In the genomic region with DNA sequence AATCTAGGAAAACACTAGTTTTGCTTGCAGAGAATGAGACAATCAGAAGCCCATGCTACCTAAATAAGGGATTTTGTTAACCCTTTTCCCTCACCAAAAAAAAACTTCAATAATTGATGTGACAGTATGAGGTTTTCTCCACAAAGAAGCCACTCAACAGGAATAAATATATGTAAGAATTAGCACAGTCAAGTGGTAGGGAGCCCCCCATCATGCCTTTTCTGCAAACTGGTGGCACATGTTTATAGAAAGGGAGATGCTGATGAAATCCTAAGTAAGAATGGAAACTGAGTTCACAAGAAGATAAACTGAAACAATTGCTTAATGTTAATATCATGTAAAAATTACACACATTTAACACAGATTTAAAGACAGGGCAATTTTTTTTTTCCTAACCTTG, we compare ENCODE assay signal across 1 cellular context.
TF ChIP-seq lines count a peak whose summit lies in the region.

No MANE protein-coding gene starts in this region.

TF ChIP-seq in K562, 482 proteins besides CTCF, POLR2A, EP300 and RAD21 (continues in another document):
- TF ChIP-seq ZNF589 (CRISPR knock-in tag; IDR thresholded peaks at IDR 0.05; ENCODE audit: low read depth) (peak; percentile 41; the same call in 1 of the 2 replicates), CHD7 (IDR thresholded peaks at IDR 0.05; ENCODE audit: low read depth, low read length) (no peak), NR2C1 (IDR thresholded peaks at IDR 0.05) (no peak), NR2C1 (tag; IDR thresholded peaks at IDR 0.05) (0 out of 2 replicates have a peak, but pooled peaks have one; percentile 7), ZFP30 (CRISPR knock-in tag; IDR thresholded peaks at IDR 0.05; ENCODE audit: borderline replicate concordance) (no peak), TRIM24 (IDR thresholded peaks at IDR 0.05) (peak in 1 of 2 experiments; percentile 52; a peak in 1 of 4 replicates), MYC (IDR thresholded peaks at IDR 0.05; ENCODE audit: low read depth, low read length) (peak; percentile 79), MYC (CRISPR knock-in tag; IDR thresholded peaks at IDR 0.05; ENCODE audit: borderline replicate concordance, low read depth) (no peak), MECOM (CRISPR knock-in tag; IDR thresholded peaks at IDR 0.05) (peak; percentile 53; the same call in 1 of the 2 replicates), EP400 (IDR thresholded peaks at IDR 0.05) (peak; percentile 55), KAT2B (IDR thresholded peaks at IDR 0.05; ENCODE audit: low read depth, low read length) (no peak), SMAD4 (CRISPR knock-in tag; conservative IDR thresholded peaks at IDR 0.05) (peak; percentile 74; the same call in 1 of the 2 replicates), POLR2H (tag; IDR thresholded peaks at IDR 0.05; ENCODE audit: low read depth) (peak; percentile 39; the same call in 1 of the 2 replicates), L3MBTL2 (IDR thresholded peaks at IDR 0.05) (peak; percentile 62), DMBX1 (CRISPR knock-in tag; IDR thresholded peaks at IDR 0.05; ENCODE audit: borderline replicate concordance) (peak; percentile 78; the same call in 1 of the 2 replicates), CXXC5 (CRISPR knock-in tag; IDR thresholded peaks at IDR 0.05) (peak; percentile 62), RAD51 (IDR thresholded peaks at IDR 0.05; ENCODE audit: borderline replicate concordance, low read depth) (no peak)
- TF ChIP-seq, protein P1, sequence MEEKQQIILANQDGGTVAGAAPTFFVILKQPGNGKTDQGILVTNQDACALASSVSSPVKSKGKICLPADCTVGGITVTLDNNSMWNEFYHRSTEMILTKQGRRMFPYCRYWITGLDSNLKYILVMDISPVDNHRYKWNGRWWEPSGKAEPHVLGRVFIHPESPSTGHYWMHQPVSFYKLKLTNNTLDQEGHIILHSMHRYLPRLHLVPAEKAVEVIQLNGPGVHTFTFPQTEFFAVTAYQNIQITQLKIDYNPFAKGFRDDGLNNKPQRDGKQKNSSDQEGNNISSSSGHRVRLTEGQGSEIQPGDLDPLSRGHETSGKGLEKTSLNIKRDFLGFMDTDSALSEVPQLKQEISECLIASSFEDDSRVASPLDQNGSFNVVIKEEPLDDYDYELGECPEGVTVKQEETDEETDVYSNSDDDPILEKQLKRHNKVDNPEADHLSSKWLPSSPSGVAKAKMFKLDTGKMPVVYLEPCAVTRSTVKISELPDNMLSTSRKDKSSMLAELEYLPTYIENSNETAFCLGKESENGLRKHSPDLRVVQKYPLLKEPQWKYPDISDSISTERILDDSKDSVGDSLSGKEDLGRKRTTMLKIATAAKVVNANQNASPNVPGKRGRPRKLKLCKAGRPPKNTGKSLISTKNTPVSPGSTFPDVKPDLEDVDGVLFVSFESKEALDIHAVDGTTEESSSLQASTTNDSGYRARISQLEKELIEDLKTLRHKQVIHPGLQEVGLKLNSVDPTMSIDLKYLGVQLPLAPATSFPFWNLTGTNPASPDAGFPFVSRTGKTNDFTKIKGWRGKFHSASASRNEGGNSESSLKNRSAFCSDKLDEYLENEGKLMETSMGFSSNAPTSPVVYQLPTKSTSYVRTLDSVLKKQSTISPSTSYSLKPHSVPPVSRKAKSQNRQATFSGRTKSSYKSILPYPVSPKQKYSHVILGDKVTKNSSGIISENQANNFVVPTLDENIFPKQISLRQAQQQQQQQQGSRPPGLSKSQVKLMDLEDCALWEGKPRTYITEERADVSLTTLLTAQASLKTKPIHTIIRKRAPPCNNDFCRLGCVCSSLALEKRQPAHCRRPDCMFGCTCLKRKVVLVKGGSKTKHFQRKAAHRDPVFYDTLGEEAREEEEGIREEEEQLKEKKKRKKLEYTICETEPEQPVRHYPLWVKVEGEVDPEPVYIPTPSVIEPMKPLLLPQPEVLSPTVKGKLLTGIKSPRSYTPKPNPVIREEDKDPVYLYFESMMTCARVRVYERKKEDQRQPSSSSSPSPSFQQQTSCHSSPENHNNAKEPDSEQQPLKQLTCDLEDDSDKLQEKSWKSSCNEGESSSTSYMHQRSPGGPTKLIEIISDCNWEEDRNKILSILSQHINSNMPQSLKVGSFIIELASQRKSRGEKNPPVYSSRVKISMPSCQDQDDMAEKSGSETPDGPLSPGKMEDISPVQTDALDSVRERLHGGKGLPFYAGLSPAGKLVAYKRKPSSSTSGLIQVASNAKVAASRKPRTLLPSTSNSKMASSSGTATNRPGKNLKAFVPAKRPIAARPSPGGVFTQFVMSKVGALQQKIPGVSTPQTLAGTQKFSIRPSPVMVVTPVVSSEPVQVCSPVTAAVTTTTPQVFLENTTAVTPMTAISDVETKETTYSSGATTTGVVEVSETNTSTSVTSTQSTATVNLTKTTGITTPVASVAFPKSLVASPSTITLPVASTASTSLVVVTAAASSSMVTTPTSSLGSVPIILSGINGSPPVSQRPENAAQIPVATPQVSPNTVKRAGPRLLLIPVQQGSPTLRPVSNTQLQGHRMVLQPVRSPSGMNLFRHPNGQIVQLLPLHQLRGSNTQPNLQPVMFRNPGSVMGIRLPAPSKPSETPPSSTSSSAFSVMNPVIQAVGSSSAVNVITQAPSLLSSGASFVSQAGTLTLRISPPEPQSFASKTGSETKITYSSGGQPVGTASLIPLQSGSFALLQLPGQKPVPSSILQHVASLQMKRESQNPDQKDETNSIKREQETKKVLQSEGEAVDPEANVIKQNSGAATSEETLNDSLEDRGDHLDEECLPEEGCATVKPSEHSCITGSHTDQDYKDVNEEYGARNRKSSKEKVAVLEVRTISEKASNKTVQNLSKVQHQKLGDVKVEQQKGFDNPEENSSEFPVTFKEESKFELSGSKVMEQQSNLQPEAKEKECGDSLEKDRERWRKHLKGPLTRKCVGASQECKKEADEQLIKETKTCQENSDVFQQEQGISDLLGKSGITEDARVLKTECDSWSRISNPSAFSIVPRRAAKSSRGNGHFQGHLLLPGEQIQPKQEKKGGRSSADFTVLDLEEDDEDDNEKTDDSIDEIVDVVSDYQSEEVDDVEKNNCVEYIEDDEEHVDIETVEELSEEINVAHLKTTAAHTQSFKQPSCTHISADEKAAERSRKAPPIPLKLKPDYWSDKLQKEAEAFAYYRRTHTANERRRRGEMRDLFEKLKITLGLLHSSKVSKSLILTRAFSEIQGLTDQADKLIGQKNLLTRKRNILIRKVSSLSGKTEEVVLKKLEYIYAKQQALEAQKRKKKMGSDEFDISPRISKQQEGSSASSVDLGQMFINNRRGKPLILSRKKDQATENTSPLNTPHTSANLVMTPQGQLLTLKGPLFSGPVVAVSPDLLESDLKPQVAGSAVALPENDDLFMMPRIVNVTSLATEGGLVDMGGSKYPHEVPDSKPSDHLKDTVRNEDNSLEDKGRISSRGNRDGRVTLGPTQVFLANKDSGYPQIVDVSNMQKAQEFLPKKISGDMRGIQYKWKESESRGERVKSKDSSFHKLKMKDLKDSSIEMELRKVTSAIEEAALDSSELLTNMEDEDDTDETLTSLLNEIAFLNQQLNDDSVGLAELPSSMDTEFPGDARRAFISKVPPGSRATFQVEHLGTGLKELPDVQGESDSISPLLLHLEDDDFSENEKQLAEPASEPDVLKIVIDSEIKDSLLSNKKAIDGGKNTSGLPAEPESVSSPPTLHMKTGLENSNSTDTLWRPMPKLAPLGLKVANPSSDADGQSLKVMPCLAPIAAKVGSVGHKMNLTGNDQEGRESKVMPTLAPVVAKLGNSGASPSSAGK (IDR thresholded peaks at IDR 0.05), result peak; percentile 14; the same call in 1 of the 2 replicates
- TF ChIP-seq, protein P2, sequence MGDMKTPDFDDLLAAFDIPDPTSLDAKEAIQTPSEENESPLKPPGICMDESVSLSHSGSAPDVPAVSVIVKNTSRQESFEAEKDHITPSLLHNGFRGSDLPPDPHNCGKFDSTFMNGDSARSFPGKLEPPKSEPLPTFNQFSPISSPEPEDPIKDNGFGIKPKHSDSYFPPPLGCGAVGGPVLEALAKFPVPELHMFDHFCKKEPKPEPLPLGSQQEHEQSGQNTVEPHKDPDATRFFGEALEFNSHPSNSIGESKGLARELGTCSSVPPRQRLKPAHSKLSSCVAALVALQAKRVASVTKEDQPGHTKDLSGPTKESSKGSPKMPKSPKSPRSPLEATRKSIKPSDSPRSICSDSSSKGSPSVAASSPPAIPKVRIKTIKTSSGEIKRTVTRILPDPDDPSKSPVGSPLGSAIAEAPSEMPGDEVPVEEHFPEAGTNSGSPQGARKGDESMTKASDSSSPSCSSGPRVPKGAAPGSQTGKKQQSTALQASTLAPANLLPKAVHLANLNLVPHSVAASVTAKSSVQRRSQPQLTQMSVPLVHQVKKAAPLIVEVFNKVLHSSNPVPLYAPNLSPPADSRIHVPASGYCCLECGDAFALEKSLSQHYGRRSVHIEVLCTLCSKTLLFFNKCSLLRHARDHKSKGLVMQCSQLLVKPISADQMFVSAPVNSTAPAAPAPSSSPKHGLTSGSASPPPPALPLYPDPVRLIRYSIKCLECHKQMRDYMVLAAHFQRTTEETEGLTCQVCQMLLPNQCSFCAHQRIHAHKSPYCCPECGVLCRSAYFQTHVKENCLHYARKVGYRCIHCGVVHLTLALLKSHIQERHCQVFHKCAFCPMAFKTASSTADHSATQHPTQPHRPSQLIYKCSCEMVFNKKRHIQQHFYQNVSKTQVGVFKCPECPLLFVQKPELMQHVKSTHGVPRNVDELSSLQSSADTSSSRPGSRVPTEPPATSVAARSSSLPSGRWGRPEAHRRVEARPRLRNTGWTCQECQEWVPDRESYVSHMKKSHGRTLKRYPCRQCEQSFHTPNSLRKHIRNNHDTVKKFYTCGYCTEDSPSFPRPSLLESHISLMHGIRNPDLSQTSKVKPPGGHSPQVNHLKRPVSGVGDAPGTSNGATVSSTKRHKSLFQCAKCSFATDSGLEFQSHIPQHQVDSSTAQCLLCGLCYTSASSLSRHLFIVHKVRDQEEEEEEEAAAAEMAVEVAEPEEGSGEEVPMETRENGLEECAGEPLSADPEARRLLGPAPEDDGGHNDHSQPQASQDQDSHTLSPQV (IDR thresholded peaks at IDR 0.05), result 0 out of 2 replicates have a peak, but pooled peaks have one; percentile 28
- TF ChIP-seq, protein P3, sequence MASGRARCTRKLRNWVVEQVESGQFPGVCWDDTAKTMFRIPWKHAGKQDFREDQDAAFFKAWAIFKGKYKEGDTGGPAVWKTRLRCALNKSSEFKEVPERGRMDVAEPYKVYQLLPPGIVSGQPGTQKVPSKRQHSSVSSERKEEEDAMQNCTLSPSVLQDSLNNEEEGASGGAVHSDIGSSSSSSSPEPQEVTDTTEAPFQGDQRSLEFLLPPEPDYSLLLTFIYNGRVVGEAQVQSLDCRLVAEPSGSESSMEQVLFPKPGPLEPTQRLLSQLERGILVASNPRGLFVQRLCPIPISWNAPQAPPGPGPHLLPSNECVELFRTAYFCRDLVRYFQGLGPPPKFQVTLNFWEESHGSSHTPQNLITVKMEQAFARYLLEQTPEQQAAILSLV (tag; IDR thresholded peaks at IDR 0.05), result 0 out of 2 replicates have a peak, but pooled peaks have one; percentile 29
